In genomic region chr7:111752022-111752582, GRCh38 we compare ENCODE assay signal across 8 cellular contexts.
DNase-seq lines count a peak whose midpoint lies in the region; ATAC-seq, FAIRE-seq and TF ChIP-seq lines count a peak whose summit lies in the region.

No MANE protein-coding gene starts in this region.

- H3K9me3 ChIP-seq in DND-41 (ENCODE audit: insufficient read depth, low read length, severe bottlenecking) = peaks cover 2% of the 10 kb centered on the region
- H3K9me3 ChIP-seq in PC-3 (ENCODE audit: low read length) = no peaks in the 10 kb centered on the region
- H3K9me3 ChIP-seq in psoas muscle = peaks cover 4% of the 10 kb centered on the region

- H3K36me3 ChIP-seq in DND-41 (ENCODE audit: insufficient read depth, low read length) (no peaks in the 10 kb centered on the region), PC-3 (ENCODE audit: low read depth, low read length) (peaks cover 3% of the 10 kb centered on the region; the same call in 1 of the 2 replicates), psoas muscle (ENCODE audit: insufficient read depth in 1 of 2, low read depth in 1 of 2) (peaks cover 4 to 17% of the 10 kb centered on the region in 2 donors)

- ATAC-seq in DND-41 (ENCODE audit: insufficient read depth, low read depth) = peak; percentile 92
- peak; percentile 97 for ATAC-seq in GM21367 (IDR thresholded peaks at IDR 0.05; ENCODE audit: unreplicated experiment)
- ATAC-seq in PC-3 = peak; percentile 91
- peak in 1 of 4 donors; percentile 57 for ATAC-seq in psoas muscle
- no peak for ATAC-seq in HG03025 (IDR thresholded peaks at IDR 0.05; ENCODE audit: low FRiP score, unreplicated experiment)

- H3K4me1 Mint-ChIP-seq in activated T-helper 1 cell treated with anti-CD3 and anti-CD28 coated beads, Interleukin-12 subunit alpha, Interleukin-12 subunit beta, Interleukin-2, Interleukin-4 antibody, amounts not matched to agents 30 ng/mL and 10 ng/mL and 1 ng/mL, durations not matched to agents 14 hours and 24 hours and 36 hours (ENCODE audit: low read depth) = no peaks in the 10 kb centered on the region

- H3K4me2 ChIP-seq in DND-41 (ENCODE audit: insufficient read depth, low read length) = no peak overlapping the region
- H3K4me2 ChIP-seq in PC-3 (ENCODE audit: low read length) = no peak overlapping the region

- no peaks in the 10 kb centered on the region for H3F3A ChIP-seq in PC-3 (ENCODE audit: low read length, unreplicated experiment)

- H3K9ac ChIP-seq in DND-41 (ENCODE audit: low read depth, low read length) (no peak overlapping the region), PC-3 (ENCODE audit: low read length) (no peak overlapping the region)

- no peaks in the 10 kb centered on the region for H3K27me3 ChIP-seq in DND-41 (ENCODE audit: insufficient read depth, low read length, poor library complexity)
- H3K27me3 ChIP-seq in PC-3 (ENCODE audit: low read length) = no peaks in the 10 kb centered on the region
- H3K27me3 ChIP-seq in psoas muscle (ENCODE audit: insufficient read depth in 3 of 3, low read length in 2 of 3) = no peaks in the 10 kb centered on the region

- POLR2A ChIA-PET in PC-3 (lab: Charles Lee; ENCODE audit: unreplicated experiment) = no interaction called here

- intact Hi-C loops in PC-3 (cut with micrococcal nuclease) (no loop called here), psoas muscle (cut with DNase I) (loop anchor here (10.0 kb wide), 3 partner anchors 103 to 743 kb away; no protein-coding TSS in a partner anchor)
- intact Hi-C loops in activated T-helper 1 cell treated with anti-CD3 and anti-CD28 coated beads, Interleukin-12 subunit alpha, Interleukin-12 subunit beta, Interleukin-2, Interleukin-4 antibody, amounts not matched to agents 30 ng/mL and 10 ng/mL and 1 ng/mL, durations not matched to agents 14 hours and 24 hours and 36 hours (cut with micrococcal nuclease) = loop anchor here (1.0 kb wide), 4 partner anchors 103 to 1146 kb away; no protein-coding TSS in a partner anchor

- H4K20me1 ChIP-seq in DND-41 (ENCODE audit: insufficient read depth, low read length) = no peaks in the 10 kb centered on the region
- H4K20me1 ChIP-seq in PC-3 (ENCODE audit: low read length) = no peaks in the 10 kb centered on the region

- no peaks in the 10 kb centered on the region for H3K9me2 ChIP-seq in PC-3 (replicated peaks; ENCODE audit: low read length)

- FAIRE-seq in frontal cortex (lab: Jason Lieb, UNC) = peak; percentile 42

- no peaks in the 10 kb centered on the region for H3K36me3 Mint-ChIP-seq in activated T-helper 1 cell treated with anti-CD3 and anti-CD28 coated beads, Interleukin-12 subunit alpha, Interleukin-12 subunit beta, Interleukin-2, Interleukin-4 antibody, amounts not matched to agents 30 ng/mL and 10 ng/mL and 1 ng/mL, durations not matched to agents 14 hours and 24 hours and 36 hours (ENCODE audit: low read depth)

- no peak overlapping the region for H3K4me3 ChIP-seq in DND-41 (ENCODE audit: low read depth in 1 of 2, low read length in 2 of 2)
- H3K4me3 ChIP-seq in PC-3 (ENCODE audit: low read length) = no peak overlapping the region
- H3K4me3 ChIP-seq in psoas muscle = no peak overlapping the region

- H3K4me3 Mint-ChIP-seq in activated T-helper 1 cell treated with anti-CD3 and anti-CD28 coated beads, Interleukin-12 subunit alpha, Interleukin-12 subunit beta, Interleukin-2, Interleukin-4 antibody, amounts not matched to agents 30 ng/mL and 10 ng/mL and 1 ng/mL, durations not matched to agents 14 hours and 24 hours and 36 hours = no peak overlapping the region

- H3K9me3 Mint-ChIP-seq in activated T-helper 1 cell treated with anti-CD3 and anti-CD28 coated beads, Interleukin-12 subunit alpha, Interleukin-12 subunit beta, Interleukin-2, Interleukin-4 antibody, amounts not matched to agents 30 ng/mL and 10 ng/mL and 1 ng/mL, durations not matched to agents 14 hours and 24 hours and 36 hours = no peaks in the 10 kb centered on the region

- peaks cover 14% of the 10 kb centered on the region for H3K27me3 Mint-ChIP-seq in activated T-helper 1 cell treated with anti-CD3 and anti-CD28 coated beads, Interleukin-12 subunit alpha, Interleukin-12 subunit beta, Interleukin-2, Interleukin-4 antibody, amounts not matched to agents 30 ng/mL and 10 ng/mL and 1 ng/mL, durations not matched to agents 14 hours and 24 hours and 36 hours (ENCODE audit: insufficient read depth)

- no TSS peak for BruUV-seq in PC-3 (replicated peaks; lab: Mats Ljungman, UMichigan)

- H3K27ac Mint-ChIP-seq in activated T-helper 1 cell treated with anti-CD3 and anti-CD28 coated beads, Interleukin-12 subunit alpha, Interleukin-12 subunit beta, Interleukin-2, Interleukin-4 antibody, amounts not matched to agents 30 ng/mL and 10 ng/mL and 1 ng/mL, durations not matched to agents 14 hours and 24 hours and 36 hours = no peak overlapping the region

- TF ChIP-seq CTCF in DND-41 (IDR thresholded peaks at IDR 0.05; ENCODE audit: borderline replicate concordance, extremely low read depth, low read length, poor library complexity, severe bottlenecking) = peak; percentile 95
- peak; percentile 90 for TF ChIP-seq CTCF in PC-3 (conservative IDR thresholded peaks at IDR 0.05; ENCODE audit: low read depth, low read length)
- peak; percentile 53 for TF ChIP-seq CTCF in psoas muscle (IDR thresholded peaks at IDR 0.05)

- H3K27ac ChIP-seq in DND-41 (ENCODE audit: low read length) (no peak overlapping the region), PC-3 (ENCODE audit: low read length) (no peak overlapping the region), psoas muscle (no peak overlapping the region)

- H2AFZ ChIP-seq in DND-41 (ENCODE audit: low read depth, low read length) (no peak overlapping the region), PC-3 (ENCODE audit: low read length) (no peak overlapping the region)

- 27 to 31% (median 31%) methylated on average over 4 of the region's 4 CpGs for WGBS in psoas muscle, 3 donors

- peak; percentile 74 for DNase-seq in DND-41
- DNase-seq in HT1080 (ENCODE audit: low read depth) = peak; percentile 66
- DNase-seq in PC-3 = peak; percentile 76
- peak; percentile 22 for DNase-seq in activated T-helper 1 cell treated with anti-CD3 and anti-CD28 coated beads, Interleukin-12 subunit alpha, Interleukin-12 subunit beta, Interleukin-2, Interleukin-4 antibody, amounts not matched to agents 30 ng/mL and 10 ng/mL and 1 ng/mL, durations not matched to agents 14 hours and 24 hours and 36 hours (ENCODE audit: low spot score)
- no peak for DNase-seq in frontal cortex (ENCODE audit: low spot score in 2 of 2)
- peak; percentile 39 to 58 for DNase-seq in psoas muscle

- CTCF ChIA-PET in PC-3 (lab: Charles Lee) = interaction anchor here (0.6 kb wide), 3 partner anchors 647 to 949 kb away, joined by 5 to 9 read pairs (median 7); no protein-coding TSS in a partner anchor

- H3K4me1 ChIP-seq in DND-41 (ENCODE audit: insufficient read depth, low read length) (no peaks in the 10 kb centered on the region), PC-3 (ENCODE audit: insufficient read depth, low read length) (no peaks in the 10 kb centered on the region), psoas muscle (no peaks in the 10 kb centered on the region)

- no peaks in the 10 kb centered on the region for H3K79me2 ChIP-seq in DND-41 (ENCODE audit: insufficient read depth, low read length)
- no peaks in the 10 kb centered on the region for H3K79me2 ChIP-seq in PC-3 (ENCODE audit: low read length)

Comparison
In these comparisons a context has a peak if more than half of its experiments do, and no peak if none do; other contexts are left out.
1. DNase-seq: peak in DND-41 (single experiment), HT1080 (single experiment), PC-3 (single experiment), activated T-helper 1 cell treated with anti-CD3 and anti-CD28 coated beads, Interleukin-12 subunit alpha, Interleukin-12 subunit beta, Interleukin-2, Interleukin-4 antibody, amounts not matched to agents 30 ng/mL and 10 ng/mL and 1 ng/mL, durations not matched to agents 14 hours and 24 hours and 36 hours (single experiment) and psoas muscle (2 of 2); none in frontal cortex (0 of 2).
2. Peak in every context shown above with its lines, with median percentiles within 50 percentile points of each other: CTCF ChIP-seq.